ENCODE assay signal across 28 cellular contexts in the genomic region with DNA sequence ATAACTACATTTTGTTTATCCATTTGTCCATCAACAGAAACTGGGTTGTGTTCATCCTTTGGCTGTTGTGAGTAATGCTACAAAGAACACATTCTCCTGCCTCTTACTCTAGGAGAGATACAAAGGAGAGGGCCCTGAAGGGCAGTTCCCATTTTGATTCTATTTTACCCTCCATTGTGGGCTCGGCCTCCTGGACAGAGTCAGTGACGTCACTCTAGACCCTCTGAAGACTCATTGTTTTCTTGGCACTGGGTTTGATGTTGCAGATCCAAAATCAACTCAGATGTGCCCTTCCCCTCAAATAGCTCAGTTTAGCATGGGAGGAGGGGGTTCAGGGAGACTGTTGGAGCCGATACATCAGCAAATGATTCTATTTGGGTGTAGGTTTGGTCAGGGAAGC.
"Had no signal": no experiment of that assay in that cellular context is flagged by ENCODE, and none has a peak within 500 bp of the region (broad histone marks: within the 10 kb centered on the region; RNA-seq: fewer than 3 reads in every experiment).

No MANE protein-coding gene starts in this region.

- H3K27me3 Mint-ChIP-seq: stimulated activated naive CD8-positive, alpha-beta T cell treated with anti-CD3 and anti-CD28 coated beads, Interleukin-15, amount 100 ng/mL, for 72 hours had no signal

- FAIRE-seq: islet of Langerhans, kidney, small intestine had no signal

- H3K4me3 ChIP-seq: left lung, lower lobe of right lung, ovary, prostate gland, sigmoid colon, spleen, tibial nerve, uterus had no signal

- H3K9me3 Mint-ChIP-seq: immature natural killer cell; naive thymus-derived CD8-positive, alpha-beta T cell; stimulated activated memory B cell treated with anti-CD40 and anti-IgM and Interleukin-4, amounts not matched to agents 10 μg/mL and 1 μg/mL and 100 μg/mL, for 72 hours; stimulated activated naive CD8-positive, alpha-beta T cell treated with anti-CD3 and anti-CD28 coated beads, Interleukin-15, amount 100 ng/mL, for 72 hours; type B pancreatic cell had no signal

- H3K36me3 ChIP-seq: left lung, lower lobe of right lung, ovary, prostate gland, sigmoid colon, spleen, tibial nerve, uterus had no signal

- DNase-seq: hippocampal formation; immature natural killer cell; kidney; left colon; left lung; lower lobe of right lung; mammary epithelial cell; mesenchymal stem cell; naive thymus-derived CD8-positive, alpha-beta T cell; ovary; posterior cingulate gyrus; retina; right cardiac atrium; sigmoid colon; small intestine; spleen; stimulated activated CD4-positive, alpha-beta T cell treated with anti-CD3 and anti-CD28 coated beads, Interleukin-4, amount 100 ng/mL, for 4 hours; stimulated activated CD8-positive, alpha-beta memory T cell treated with anti-CD3 and anti-CD28 coated beads, Interleukin-4, amount 100 ng/mL, for 48 hours; stimulated activated naive CD4-positive, alpha-beta T cell treated with Interleukin-2 at 50 U/mL for 16 hours; stimulated activated naive CD8-positive, alpha-beta T cell treated with anti-CD3 and anti-CD28 coated beads, Interleukin-15, amount 100 ng/mL, for 72 hours; substantia nigra; uterus had no signal

- H3K36me3 Mint-ChIP-seq: immature natural killer cell; naive thymus-derived CD8-positive, alpha-beta T cell; stimulated activated memory B cell treated with anti-CD40 and anti-IgM and Interleukin-4, amounts not matched to agents 10 μg/mL and 1 μg/mL and 100 μg/mL, for 72 hours; type B pancreatic cell had no signal

- H3K27ac Mint-ChIP-seq: immature natural killer cell; nephron; stimulated activated memory B cell treated with anti-CD40 and anti-IgM and Interleukin-4, amounts not matched to agents 10 μg/mL and 1 μg/mL and 100 μg/mL, for 72 hours; type B pancreatic cell had no signal

- H3K4me3 Mint-ChIP-seq: immature natural killer cell; nephron; stimulated activated memory B cell treated with anti-CD40 and anti-IgM and Interleukin-4, amounts not matched to agents 10 μg/mL and 1 μg/mL and 100 μg/mL, for 72 hours; stimulated activated naive CD8-positive, alpha-beta T cell treated with anti-CD3 and anti-CD28 coated beads, Interleukin-15, amount 100 ng/mL, for 72 hours; type B pancreatic cell had no signal

- H3K27ac ChIP-seq: left lung, lower lobe of right lung, ovary, prostate gland, sigmoid colon, spleen, tibial nerve, uterus had no signal

- H3K4me1 ChIP-seq: left lung, lower lobe of right lung, prostate gland, sigmoid colon, spleen, tibial nerve, uterus had no signal

- H3K27me3 ChIP-seq: left lung, ovary, sigmoid colon, tibial nerve, uterus had no signal

- H3K4me1 Mint-ChIP-seq: immature natural killer cell; stimulated activated memory B cell treated with anti-CD40 and anti-IgM and Interleukin-4, amounts not matched to agents 10 μg/mL and 1 μg/mL and 100 μg/mL, for 72 hours had no signal

- ATAC-seq: left colon; left lung; lower lobe of right lung; naive thymus-derived CD8-positive, alpha-beta T cell; right cardiac atrium; stimulated activated memory B cell treated with anti-CD40 and anti-IgM and Interleukin-4, amounts not matched to agents 10 μg/mL and 1 μg/mL and 100 μg/mL, for 72 hours; stimulated activated naive CD8-positive, alpha-beta T cell treated with anti-CD3 and anti-CD28 coated beads, Interleukin-15, amount 100 ng/mL, for 72 hours had no signal

- H3K9me3 ChIP-seq: left lung, lower lobe of right lung, ovary, prostate gland, sigmoid colon, uterus had no signal
